8 cellular contexts compared by ENCODE assay signal in the genomic region with DNA sequence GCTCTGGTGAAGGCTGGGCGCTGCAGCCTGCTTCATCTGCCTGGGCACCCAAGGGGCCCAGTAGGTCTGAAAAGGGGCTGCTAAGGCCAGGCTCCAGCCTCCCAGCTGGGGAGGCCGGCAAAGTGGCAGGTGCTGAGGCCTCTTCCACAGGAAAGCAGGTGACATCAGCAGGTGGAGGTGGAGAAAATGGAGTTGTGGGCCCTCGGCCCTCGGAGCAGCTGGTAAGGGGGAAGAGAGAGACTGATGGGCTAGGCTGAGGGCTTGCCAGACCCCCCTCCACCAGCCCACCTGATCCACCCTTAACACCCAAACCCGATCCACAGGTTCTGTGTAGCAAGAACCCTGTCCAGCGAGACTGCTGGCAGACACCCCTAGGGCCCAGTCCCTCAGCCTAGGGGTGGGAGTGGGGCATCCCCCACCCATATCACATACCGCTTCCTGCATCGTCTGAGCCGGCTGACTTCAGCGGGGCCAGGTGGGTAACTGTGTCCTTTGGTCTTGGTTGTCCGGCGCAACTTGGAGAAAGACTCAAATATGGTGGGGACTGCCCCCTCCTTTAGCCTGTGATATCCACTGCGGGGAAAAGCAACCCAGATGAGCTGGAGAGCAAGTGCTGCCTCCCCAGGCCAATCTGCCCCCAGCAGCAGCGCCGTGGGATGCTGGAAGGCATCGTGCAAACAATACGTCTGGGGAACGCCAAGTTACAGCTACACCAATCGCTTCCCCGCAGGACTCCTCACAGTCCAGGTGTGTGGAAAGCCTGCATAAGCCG. TPM values are rescaled to one million over a fixed set of nuclear protein-coding genes. Genes with fewer than 3 reads are reported as not detected.
DNase-seq lines count a peak whose midpoint lies in the region; ATAC-seq, FAIRE-seq and TF ChIP-seq lines count a peak whose summit lies in the region.

No MANE protein-coding gene starts in this region.

- H3K4me3 Mint-ChIP-seq in naive thymus-derived CD4-positive, alpha-beta T cell = peak overlapping the region; percentile 94 to 99 (median 96)

- H3K9ac ChIP-seq in Karpas-422 (ENCODE audit: low read length) = peak overlapping the region; percentile 100

- peaks cover 30% of the 10 kb centered on the region for H3K4me1 ChIP-seq in Karpas-422 (ENCODE audit: low read length)
- H3K4me1 ChIP-seq in naive thymus-derived CD4-positive, alpha-beta T cell (ENCODE audit: control insufficient read depth in 2 of 2, insufficient read depth in 2 of 2, low read length in 2 of 2) = peaks cover 24 to 26% of the 10 kb centered on the region in 2 donors

- CTCF ChIA-PET in naive thymus-derived CD4-positive, alpha-beta T cell (lab: Charles Lee) = interaction anchor here (1.0 kb wide), 1 partner anchor 41 kb away, joined by 3 read pairs; no protein-coding TSS in a partner anchor

- H4K20me1 ChIP-seq in Karpas-422 (ENCODE audit: insufficient read depth, low read depth, low read length) = peaks cover 3% of the 10 kb centered on the region; the same call in 1 of the 2 replicates

- H3K27ac Mint-ChIP-seq in naive thymus-derived CD4-positive, alpha-beta T cell = peak overlapping the region; percentile 98 to 100 (median 99)

- H3K27me3 ChIP-seq in Karpas-422 (ENCODE audit: low read length) (no peaks in the 10 kb centered on the region), bronchial epithelial cell (ENCODE audit: control insufficient read depth, insufficient read depth, low read length) (no peaks in the 10 kb centered on the region)
- H3K27me3 ChIP-seq in naive thymus-derived CD4-positive, alpha-beta T cell (ENCODE audit: control insufficient read depth in 2 of 2, insufficient read depth in 2 of 2, low read length in 2 of 2) = no peaks in the 10 kb centered on the region

- peak overlapping the region; percentile 95 for H3K4me2 ChIP-seq in Karpas-422 (ENCODE audit: low read depth, low read length, poor library complexity, severe bottlenecking)

- H3K27ac ChIP-seq in C4-2B (peak overlapping the region; percentile 96), Karpas-422 (ENCODE audit: low read length) (peak overlapping the region; percentile 100)
- H3K27ac ChIP-seq in naive thymus-derived CD4-positive, alpha-beta T cell (ENCODE audit: low read depth, low read length) = peak overlapping the region; percentile 94

- no peak for ATAC-seq in naive thymus-derived CD4-positive, alpha-beta T cell
- ATAC-seq in GM18907 (IDR thresholded peaks at IDR 0.05; ENCODE audit: unreplicated experiment) = no peak

- peak overlapping the region; percentile 95 for H3K4me3 ChIP-seq in Karpas-422 (ENCODE audit: low read length)
- peak overlapping the region; percentile 88 for H3K4me3 ChIP-seq in bronchial epithelial cell (ENCODE audit: low read depth, low read length)
- peak overlapping the region; percentile 79 for H3K4me3 ChIP-seq in naive thymus-derived CD4-positive, alpha-beta T cell (ENCODE audit: low read length)

- no peak for FAIRE-seq in bronchial epithelial cell (lab: Jason Lieb, UNC)

- no peaks in the 10 kb centered on the region for H3K9me3 ChIP-seq in Karpas-422 (ENCODE audit: low read length)
- H3K9me3 ChIP-seq in naive thymus-derived CD4-positive, alpha-beta T cell (ENCODE audit: control insufficient read depth in 2 of 3, low read length in 3 of 3) = no peaks in the 10 kb centered on the region

- H2AFZ ChIP-seq in Karpas-422 (ENCODE audit: low read length) = no peak overlapping the region

- H3K9me3 Mint-ChIP-seq in naive thymus-derived CD4-positive, alpha-beta T cell = peaks cover 0 to 4% (median 0%) of the 10 kb centered on the region in 11 donors

- H3K36me3 ChIP-seq in Karpas-422 (ENCODE audit: insufficient read depth, low read length) = no peaks in the 10 kb centered on the region; the same call in 1 of the 2 replicates
- H3K36me3 ChIP-seq in bronchial epithelial cell (ENCODE audit: control insufficient read depth, insufficient read depth, low read length) = peaks cover 12% of the 10 kb centered on the region
- H3K36me3 ChIP-seq in naive thymus-derived CD4-positive, alpha-beta T cell (ENCODE audit: control insufficient read depth in 2 of 3, insufficient read depth in 3 of 3, low read length in 3 of 3) = peaks cover 0 to 52% (median 3%) of the 10 kb centered on the region in 3 experiments

- POLR2A ChIA-PET in naive thymus-derived CD4-positive, alpha-beta T cell (lab: Charles Lee) = interaction anchor here (0.9 to 4.6 kb wide), 5 partner anchors 10 to 629 kb away, joined by 3 to 59 read pairs (median 5); a partner anchor contains a TSS

- intact Hi-C loops in naive thymus-derived CD4-positive, alpha-beta T cell (cut with micrococcal nuclease) = loop anchor here (2.0 to 10.0 kb wide), 7 partner anchors 18 to 1878 kb away; a partner anchor contains a TSS

- peaks cover 14 to 36% (median 20%) of the 10 kb centered on the region in 7 donors for H3K4me1 Mint-ChIP-seq in naive thymus-derived CD4-positive, alpha-beta T cell

- TF ChIP-seq CTCF in C4-2B (conservative IDR thresholded peaks at IDR 0.05) (no peak), bronchial epithelial cell (IDR thresholded peaks at IDR 0.05; ENCODE audit: insufficient read depth, low read length, severe bottlenecking) (no peak)

- DNase-seq in Karpas-422 (no peak), bronchial epithelial cell (ENCODE audit: low read depth) (no peak), globus pallidus (ENCODE audit: low spot score) (no peak), AG08395 (ENCODE audit: low spot score) (no peak), NCI-H2196 (lab: John Stamatoyannopoulos, UW; ENCODE audit: unreplicated experiment) (no peak)
- DNase-seq in naive thymus-derived CD4-positive, alpha-beta T cell = no peak

- H3K9me2 ChIP-seq in Karpas-422 (replicated peaks; ENCODE audit: insufficient read depth, low read length) = no peaks in the 10 kb centered on the region

- no peaks in the 10 kb centered on the region for H3K27me3 Mint-ChIP-seq in naive thymus-derived CD4-positive, alpha-beta T cell

- peaks cover 0 to 4% (median 4%) of the 10 kb centered on the region in 5 donors for H3K36me3 Mint-ChIP-seq in naive thymus-derived CD4-positive, alpha-beta T cell

- H3K79me2 ChIP-seq in Karpas-422 (ENCODE audit: low read length) = peaks cover 32% of the 10 kb centered on the region

RNA-seq across cellular contexts. Expression of a gene that starts 1.5 kb away (rescaled TPM):
- 33.7 and 43.9 TPM in 2 replicates for total RNA-seq in Karpas-422 (2014; rRNA removed; shearing (Covaris generic); ENCODE audit: low replicate concordance)
- total RNA-seq in bronchial epithelial cell = 23.2 and 29.0 TPM in 2 replicates
- 10 to 100 TPM; 25.8 to 73.3 (median 64.7) TPM for total RNA-seq in naive thymus-derived CD4-positive, alpha-beta T cell
- 10 to 100 TPM; 53.8 to 69.3 TPM for polyA plus RNA-seq in naive thymus-derived CD4-positive, alpha-beta T cell

RNA-seq across cellular contexts. Expression of a gene that starts 14.6 kb away (rescaled TPM):
- total RNA-seq in Karpas-422 (2014; rRNA removed; shearing (Covaris generic); ENCODE audit: low replicate concordance) = 1.6 and 2.0 TPM in 2 replicates
- 0.13 and 0.26 TPM in 2 replicates for total RNA-seq in bronchial epithelial cell
- 1 to 10 TPM in 2 of 5 experiments, under 1 TPM in 3; 0.46 to 1.7 (median 0.66) TPM for total RNA-seq in naive thymus-derived CD4-positive, alpha-beta T cell
- polyA plus RNA-seq in naive thymus-derived CD4-positive, alpha-beta T cell = under 1 TPM in 1 of 2 donors, not detected in 1; 0.15 TPM

RNA-seq across cellular contexts. Expression of a gene that starts 18.3 kb away (rescaled TPM):
- 22.4 and 48.8 TPM in 2 replicates for total RNA-seq in Karpas-422 (2014; rRNA removed; shearing (Covaris generic); ENCODE audit: low replicate concordance)
- total RNA-seq in bronchial epithelial cell = 14.7 and 23.2 TPM in 2 replicates
- 100 to 1,000 TPM in 2 of 5 experiments, 10 to 100 TPM in 3; 61.8 to 104 (median 74.2) TPM for total RNA-seq in naive thymus-derived CD4-positive, alpha-beta T cell
- polyA plus RNA-seq in naive thymus-derived CD4-positive, alpha-beta T cell = 10 to 100 TPM; 11.4 to 15.6 TPM

RNA-seq across cellular contexts. Expression of a gene that starts 32.0 kb away (rescaled TPM):
- not detected in 2 replicates for total RNA-seq in Karpas-422 (2014; rRNA removed; shearing (Covaris generic); ENCODE audit: low replicate concordance)
- total RNA-seq in bronchial epithelial cell = under 0.01 and 0.77 TPM in 2 replicates
- under 1 TPM in 2 of 5 experiments, not detected in 3; 0.13 TPM for total RNA-seq in naive thymus-derived CD4-positive, alpha-beta T cell
- under 1 TPM in 1 of 2 donors, not detected in 1; 0.08 TPM for polyA plus RNA-seq in naive thymus-derived CD4-positive, alpha-beta T cell

RNA-seq across cellular contexts. Expression of a gene that starts 33.3 kb away (rescaled TPM):
- total RNA-seq in Karpas-422 (2014; rRNA removed; shearing (Covaris generic); ENCODE audit: low replicate concordance) = 0.40 TPM in 1 of 2 replicates, not detected in the other
- 2.4 and 2.8 TPM in 2 replicates for total RNA-seq in bronchial epithelial cell
- 1 to 10 TPM in 3 of 5 experiments, under 1 TPM in 2; 0.24 to 9.0 (median 1.2) TPM for total RNA-seq in naive thymus-derived CD4-positive, alpha-beta T cell
- polyA plus RNA-seq in naive thymus-derived CD4-positive, alpha-beta T cell = under 1 TPM; 0.17 to 0.32 TPM
